ENCODE assay signal across 20 cellular contexts in genomic region chr3:120098710-120099109, GRCh38. TPM values are rescaled to one million over a fixed set of nuclear protein-coding genes. Genes with fewer than 3 reads are reported as not detected.
A peak's percentile ranks its signal among the peaks of the same experiment; 100 is the strongest.
DNase-seq lines count a peak whose midpoint lies in the region; ATAC-seq and TF ChIP-seq lines count a peak whose summit lies in the region.
"Had no signal": no experiment of that assay in that cellular context is flagged by ENCODE, and none has a peak within 500 bp of the region (broad histone marks: within the 10 kb centered on the region; RNA-seq: fewer than 3 reads in every experiment).

No MANE protein-coding gene starts in this region.

- H3K79me2 ChIP-seq in mammary epithelial cell (ENCODE audit: insufficient read depth, low read length): peaks cover 69% of the 10 kb centered on the region

- H3K4me1 Mint-ChIP-seq in osteocyte (ENCODE audit: unreplicated experiment): peaks cover 39% of the 10 kb centered on the region

- peaks cover 6% of the 10 kb centered on the region for H3K36me3 Mint-ChIP-seq in osteocyte (ENCODE audit: unreplicated experiment)

- H3K4me1 ChIP-seq in mammary epithelial cell (ENCODE audit: insufficient read depth, low read length): peaks cover 53% of the 10 kb centered on the region

- no peak overlapping the region for H3K4me2 ChIP-seq in mammary epithelial cell (ENCODE audit: insufficient read depth, low read depth, low read length)

- H4K20me1 ChIP-seq in mammary epithelial cell (ENCODE audit: insufficient read depth, low read length): no peaks in the 10 kb centered on the region

- no peaks in the 10 kb centered on the region for H3K27me3 Mint-ChIP-seq in osteocyte (ENCODE audit: unreplicated experiment)
- H3K27me3 Mint-ChIP-seq: activated T-cell treated with anti-CD3 and anti-CD28 coated beads, Interleukin-2, amount 50 U/mL, for 24 hours had no signal

- H3K27ac Mint-ChIP-seq in osteocyte (ENCODE audit: unreplicated experiment): peak overlapping the region; percentile 24
- H3K27ac Mint-ChIP-seq: activated T-cell treated with anti-CD3 and anti-CD28 coated beads, Interleukin-2, amount 50 U/mL, for 24 hours; nephron progenitor cell had no signal

- H3K9ac ChIP-seq in mammary epithelial cell (ENCODE audit: insufficient read depth, low read length): no peak overlapping the region

- no TSS peak for BruUV-seq in mammary epithelial cell (replicated peaks; lab: Mats Ljungman, UMichigan)

- in situ Hi-C loops in mammary epithelial cell (cut with MboI; ENCODE audit: low sequenced_read_pairs in 2 of 2): loop anchor here (5.0 kb wide), 2 partner anchors 49 to 74 kb away; no protein-coding TSS in a partner anchor

- no peaks in the 10 kb centered on the region for H3K27me3 ChIP-seq in mammary epithelial cell (ENCODE audit: insufficient read depth, low read length)
- H3K27me3 ChIP-seq: right lobe of liver, tibial artery had no signal

- peak overlapping the region; percentile 14 for H3K27ac ChIP-seq in mammary epithelial cell (ENCODE audit: insufficient read depth, low read depth, low read length)
- H3K27ac ChIP-seq: right lobe of liver, tibial artery had no signal

- dilution Hi-C loops in mammary epithelial cell (cut with HindIII; ENCODE audit: low sequenced_read_pairs): loop anchor here (5.0 kb wide), 2 partner anchors 44 to 79 kb away; no protein-coding TSS in a partner anchor

- TF ChIP-seq CTCF in mammary epithelial cell (conservative IDR thresholded peaks at IDR 0.05 in 1 of 2, IDR thresholded peaks at IDR 0.05 in 1 of 2; ENCODE audit: extremely low read depth in 1 of 2, insufficient read depth in 1 of 2, low read depth in 1 of 2, low read length in 2 of 2) (no peak), osteocyte (IDR thresholded peaks at IDR 0.05) (no peak)

- no peak overlapping the region for H3K4me3 Mint-ChIP-seq in osteocyte (ENCODE audit: unreplicated experiment)
- H3K4me3 Mint-ChIP-seq: activated T-cell treated with anti-CD3 and anti-CD28 coated beads, Interleukin-2, amount 50 U/mL, for 24 hours had no signal

- DNase-seq in NCI-H2029 (lab: John Stamatoyannopoulos, UW) (peak; percentile 27), NCI-H2029 treated with DMSO at 0.1 percent for 48 hours (lab: John Stamatoyannopoulos, UW) (no peak), ELF-1 (ENCODE audit: low read depth, low spot score) (peak; percentile 60), mammary epithelial cell (peak; percentile 49), osteocyte (ENCODE audit: extremely low spot score, unreplicated experiment) (no peak), NCI-H2227 treated with DMSO at 0.1 percent for 48 hours (lab: John Stamatoyannopoulos, UW) (no peak), retina (no peak)
- DNase-seq: activated CD4-positive, CD25-positive, alpha-beta regulatory T cell treated with anti-CD3 and anti-CD28 coated beads, Interleukin-2, amount 50 U/mL, for 72 hours; activated gamma-delta T cell treated with Interleukin-2 at 50 U/mL for 16 hours; activated T-cell treated with anti-CD3 and anti-CD28 coated beads, Interleukin-2, amount 50 U/mL, for 24 hours; EL; erythroblast; KG1; NCI-H146; NCI-H526 treated with DMSO at 0.1 percent for 48 hours; nephron progenitor cell; right lobe of liver; stimulated activated naive CD4-positive, alpha-beta T cell treated with Interleukin-2 at 50 U/mL for 16 hours; tibial artery had no signal

- H3K9me3 Mint-ChIP-seq in osteocyte (ENCODE audit: unreplicated experiment): no peaks in the 10 kb centered on the region
- H3K9me3 Mint-ChIP-seq: activated T-cell treated with anti-CD3 and anti-CD28 coated beads, Interleukin-2, amount 50 U/mL, for 24 hours; nephron progenitor cell had no signal

- no peaks in the 10 kb centered on the region for H3K36me3 ChIP-seq in mammary epithelial cell (ENCODE audit: insufficient read depth, low read length)
- H3K36me3 ChIP-seq: right lobe of liver had no signal

- no peak overlapping the region for H3K4me3 ChIP-seq in mammary epithelial cell (replicated peaks in 1 of 3; ENCODE audit: insufficient read depth in 1 of 3, low read depth in 2 of 3, low read length in 3 of 3)
- H3K4me3 ChIP-seq: right lobe of liver, tibial artery had no signal

- CTCF ChIA-PET in mammary epithelial cell (lab: Charles Lee; ENCODE audit: low non-redundant PET): interaction anchor here (0.6 kb wide), 1 partner anchor 55 kb away, joined by 4 read pairs; no protein-coding TSS in a partner anchor

- ATAC-seq in GM18519 (IDR thresholded peaks at IDR 0.05; ENCODE audit: low FRiP score, unreplicated experiment): no peak
- ATAC-seq: right lobe of liver had no signal

- intact Hi-C loops in mammary epithelial cell (cut with micrococcal nuclease): no loop called here

- H3K9me3 ChIP-seq in mammary epithelial cell (replicated peaks; ENCODE audit: insufficient read depth, low read length): no peaks in the 10 kb centered on the region
- H3K9me3 ChIP-seq: right lobe of liver, tibial artery had no signal

- no peak overlapping the region for H2AFZ ChIP-seq in mammary epithelial cell (ENCODE audit: low read depth, low read length)

RNA-seq across cellular contexts. Expression of gene GSK3B, which starts 4.5 kb away (rescaled TPM):
- 10 to 100 TPM; 95.8 to 96.4 TPM for total RNA-seq in mammary epithelial cell
- 48.8 TPM for polyA plus RNA-seq in mammary epithelial cell
- 154 TPM for polyA minus RNA-seq in mammary epithelial cell
- total RNA-seq in osteocyte: 80.0 and 84.8 TPM in 2 replicates

Comparison
In these comparisons a context has a peak if more than half of its experiments do, and no peak if none do; other contexts are left out.
1. DNase-seq: peak in NCI-H2029 (single experiment), ELF-1 (single experiment) and mammary epithelial cell (single experiment); none in NCI-H2029 treated with DMSO at 0.1 percent for 48 hours (single experiment), osteocyte (single experiment), NCI-H2227 treated with DMSO at 0.1 percent for 48 hours (single experiment) and retina (single experiment).